1 cellular context compared by ENCODE assay signal in the genomic region with DNA sequence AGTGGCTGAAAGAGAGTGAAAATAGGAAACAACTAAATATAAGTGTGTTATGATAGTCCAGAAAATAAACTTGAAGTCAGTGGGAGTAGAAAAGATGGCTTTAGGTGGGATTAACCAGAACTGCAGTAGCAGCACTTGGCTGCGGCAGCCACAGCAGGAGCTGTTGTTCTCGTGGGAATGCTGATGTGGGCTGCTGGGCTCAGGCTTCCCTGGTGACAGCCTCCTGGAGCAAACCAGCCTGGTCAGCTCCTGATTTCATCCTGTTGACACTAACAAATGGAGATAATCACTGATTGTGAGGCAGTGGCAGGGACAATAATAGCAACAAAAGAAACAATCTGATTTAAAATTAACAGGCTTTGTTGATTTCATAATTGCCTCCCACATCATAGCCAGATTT.
TF ChIP-seq lines count a peak whose summit lies in the region.

No MANE protein-coding gene starts in this region.

TF ChIP-seq in WTC11, 78 proteins besides CTCF, POLR2A, EP300 and RAD21 (continued from another document):
- TF ChIP-seq, protein P1, sequence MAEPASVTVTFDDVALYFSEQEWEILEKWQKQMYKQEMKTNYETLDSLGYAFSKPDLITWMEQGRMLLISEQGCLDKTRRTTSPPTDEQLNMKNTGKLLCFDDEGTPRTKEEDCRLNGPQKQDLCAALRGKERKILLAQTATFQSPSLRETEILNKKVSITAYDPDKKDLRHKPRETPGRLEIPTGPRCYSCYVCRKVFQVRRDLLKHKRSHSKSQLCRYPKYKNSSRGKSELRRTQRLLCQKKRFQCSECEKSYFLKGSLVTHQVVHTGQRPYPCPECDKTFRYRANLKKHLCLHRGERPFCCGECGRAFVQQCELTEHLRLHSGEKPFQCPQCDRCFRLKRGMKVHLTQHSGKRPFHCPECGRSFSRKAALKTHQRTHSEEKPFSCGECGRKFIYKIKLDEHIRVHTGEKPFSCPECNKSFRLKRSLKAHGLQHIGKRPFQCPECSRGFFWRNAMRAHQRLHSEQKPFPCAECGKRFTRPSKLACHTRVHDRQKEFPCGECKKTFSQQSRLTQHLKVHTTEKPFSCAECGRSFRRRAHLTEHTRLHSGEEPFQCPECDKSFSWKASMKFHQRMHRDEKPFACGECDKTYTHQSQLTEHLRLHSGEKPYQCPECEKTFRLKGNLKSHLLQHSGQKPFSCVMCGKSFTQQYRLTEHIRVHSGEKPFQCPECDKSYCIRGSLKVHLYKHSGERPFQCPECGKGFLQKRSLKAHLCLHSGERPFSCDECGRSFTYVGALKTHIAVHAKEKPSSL (CRISPR knock-in tag; conservative IDR thresholded peaks at IDR 0.05): no peak
- TF ChIP-seq CBFB (CRISPR knock-in tag; IDR thresholded peaks at IDR 0.05; ENCODE audit: low read depth) (no peak), ELF4 (CRISPR knock-in tag; IDR thresholded peaks at IDR 0.05; ENCODE audit: low read depth) (no peak), GRHL2 (CRISPR knock-in tag; IDR thresholded peaks at IDR 0.05; ENCODE audit: insufficient replicate concordance, severe bottlenecking) (no peak), ZNF138 (CRISPR knock-in tag; conservative IDR thresholded peaks at IDR 0.05) (no peak)
- TF ChIP-seq, protein P2, sequence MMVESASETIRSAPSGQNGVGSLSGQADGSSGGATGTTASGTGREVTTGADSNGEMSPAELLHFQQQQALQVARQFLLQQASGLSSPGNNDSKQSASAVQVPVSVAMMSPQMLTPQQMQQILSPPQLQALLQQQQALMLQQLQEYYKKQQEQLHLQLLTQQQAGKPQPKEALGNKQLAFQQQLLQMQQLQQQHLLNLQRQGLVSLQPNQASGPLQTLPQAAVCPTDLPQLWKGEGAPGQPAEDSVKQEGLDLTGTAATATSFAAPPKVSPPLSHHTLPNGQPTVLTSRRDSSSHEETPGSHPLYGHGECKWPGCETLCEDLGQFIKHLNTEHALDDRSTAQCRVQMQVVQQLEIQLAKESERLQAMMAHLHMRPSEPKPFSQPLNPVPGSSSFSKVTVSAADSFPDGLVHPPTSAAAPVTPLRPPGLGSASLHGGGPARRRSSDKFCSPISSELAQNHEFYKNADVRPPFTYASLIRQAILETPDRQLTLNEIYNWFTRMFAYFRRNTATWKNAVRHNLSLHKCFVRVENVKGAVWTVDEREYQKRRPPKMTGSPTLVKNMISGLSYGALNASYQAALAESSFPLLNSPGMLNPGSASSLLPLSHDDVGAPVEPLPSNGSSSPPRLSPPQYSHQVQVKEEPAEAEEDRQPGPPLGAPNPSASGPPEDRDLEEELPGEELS (CRISPR knock-in tag; IDR thresholded peaks at IDR 0.05): no peak
TF ChIP-seq in WTC11: peak in this region for 0.
